ENCODE assay signal across 11 cellular contexts in the genomic region with DNA sequence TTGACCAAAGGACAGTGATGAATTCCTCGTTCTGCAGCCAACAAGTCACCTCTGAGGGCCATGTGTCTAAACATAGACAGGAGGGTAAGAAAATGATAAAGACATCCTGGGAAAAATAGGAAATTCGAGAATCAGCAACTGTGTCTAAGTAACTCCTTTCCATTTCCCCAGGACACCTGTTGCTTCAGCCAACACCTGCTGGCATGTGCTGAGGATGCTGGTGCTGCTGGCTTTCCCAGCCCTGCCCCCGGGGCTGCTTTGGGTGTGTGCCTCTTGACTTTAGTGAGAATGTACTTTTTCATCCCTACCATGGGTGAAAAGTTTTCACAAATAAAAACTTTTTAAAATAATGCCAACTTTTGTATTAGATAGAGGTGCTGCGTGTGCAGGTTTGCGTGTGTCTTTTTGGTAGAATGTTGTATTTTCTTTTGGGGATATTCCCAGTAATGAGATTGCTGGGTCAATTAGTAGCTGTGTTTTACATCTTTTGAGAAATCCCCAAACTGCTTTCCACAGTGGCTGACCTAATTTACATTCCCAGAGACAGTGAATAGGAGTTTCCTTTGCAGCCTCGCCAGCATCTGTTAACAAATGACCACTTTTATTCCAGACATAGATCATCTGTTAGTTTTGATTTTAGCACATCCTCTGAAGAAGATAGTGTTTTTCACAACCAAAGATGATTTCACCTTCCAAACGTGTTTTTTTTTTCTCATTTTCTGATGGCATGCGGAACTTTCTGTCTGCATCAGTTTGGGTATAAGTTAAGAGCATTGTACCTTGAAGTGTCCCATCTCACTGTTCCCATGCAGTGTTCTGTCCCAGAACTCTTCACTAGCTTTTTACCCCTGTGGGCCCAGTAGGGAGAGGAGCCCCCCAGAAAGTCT.
DNase-seq lines count a peak whose midpoint lies in the region; ATAC-seq and TF ChIP-seq lines count a peak whose summit lies in the region.
"Had no signal": no experiment of that assay in that cellular context is flagged by ENCODE, and none has a peak within 500 bp of the region (broad histone marks: within the 10 kb centered on the region; RNA-seq: fewer than 3 reads in every experiment).

No MANE protein-coding gene starts in this region.

- TF ChIP-seq CTCF in adrenal gland (IDR thresholded peaks at IDR 0.05): no peak
- TF ChIP-seq CTCF in lower leg skin (IDR thresholded peaks at IDR 0.05): no peak

- no peaks in the 10 kb centered on the region for H3K9me3 ChIP-seq in adrenal gland (replicated peaks in 1 of 3)
- H3K9me3 ChIP-seq: BLaER1 had no signal

- no peak overlapping the region for H3K27ac ChIP-seq in adrenal gland
- H3K27ac ChIP-seq: BLaER1 had no signal

- WGBS in adrenal gland, 4 donors: 56 to 65% (median 60%) methylated on average over 8 of the region's 8 CpGs
- 36 to 53% methylated on average over 8 of the region's 8 CpGs for WGBS in lower leg skin, 2 donors

- H3K4me3 ChIP-seq in adrenal gland (no peak overlapping the region), lower leg skin (ENCODE audit: low read depth, poor library complexity, severe bottlenecking) (no peak overlapping the region)
- H3K4me3 ChIP-seq: BLaER1 had no signal

- TF ChIP-seq POLR2A in adrenal gland (IDR thresholded peaks at IDR 0.05) (no peak), lower leg skin (IDR thresholded peaks at IDR 0.05) (no peak)

- no peaks in the 10 kb centered on the region for H3K36me3 ChIP-seq in adrenal gland (replicated peaks in 1 of 2)
- H3K36me3 ChIP-seq: BLaER1 had no signal

- intact Hi-C loops in adrenal gland (cut with DNase I): no loop called here
- intact Hi-C loops in lower leg skin (cut with DNase I; ENCODE audit: low total_unique reads): no loop called here

- ATAC-seq in HG02571 (IDR thresholded peaks at IDR 0.05; ENCODE audit: unreplicated experiment) (peak; percentile 64), HG03571 (IDR thresholded peaks at IDR 0.05; ENCODE audit: unreplicated experiment) (peak; percentile 44)

- H3K27me3 ChIP-seq in adrenal gland: peaks cover 6% of the 10 kb centered on the region
- H3K27me3 ChIP-seq: BLaER1 had no signal

- peak; percentile 15 for DNase-seq in stimulated activated CD4-positive, alpha-beta T cell treated with anti-CD3 and anti-CD28 coated beads, Interleukin-1b, Interleukin-23, amount 100 ng/mL, for 48 hours
- no peak for DNase-seq in stimulated activated CD4-positive, alpha-beta T cell treated with anti-CD3 and anti-CD28 coated beads, Interleukin-4, amount 100 ng/mL, for 4 hours
- DNase-seq in NCI-H82 treated with DMSO at 0.1 percent for 48 hours (lab: John Stamatoyannopoulos, UW; ENCODE audit: unreplicated experiment): no peak
- no peak for DNase-seq in AG08395 (ENCODE audit: low spot score)
- DNase-seq in adrenal gland: no peak
- DNase-seq in lower leg skin (ENCODE audit: low spot score in 2 of 2): no peak
- DNase-seq: NCI-H1105 treated with DMSO at 0.1 percent for 48 hours, T1000 had no signal

- no peaks in the 10 kb centered on the region for H3K4me1 ChIP-seq in adrenal gland (replicated peaks in 1 of 2)
